In the genomic region with DNA sequence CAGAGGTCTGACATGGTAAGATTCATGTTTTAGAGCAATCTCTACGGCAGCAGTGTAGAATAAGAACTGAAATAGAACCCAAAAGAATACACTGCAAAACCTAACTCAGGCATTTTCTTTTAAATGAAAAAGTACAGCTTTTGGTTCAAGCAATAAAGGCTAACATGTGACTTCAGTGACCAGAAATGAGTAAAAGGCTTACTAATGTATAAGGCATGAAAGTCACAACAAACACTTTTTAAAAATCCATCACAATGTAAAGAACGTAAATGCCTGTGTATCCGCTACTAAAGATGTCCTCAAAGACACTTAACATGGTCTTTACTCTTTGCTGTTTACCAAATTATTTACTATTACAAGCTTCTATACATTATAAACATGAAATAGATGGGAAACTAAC, we compare ENCODE assay signal across 16 cellular contexts. TPM values are rescaled to one million over a fixed set of nuclear protein-coding genes. Genes with fewer than 3 reads are reported as not detected.
"Had no signal": no experiment of that assay in that cellular context is flagged by ENCODE, and none has a peak within 500 bp of the region (broad histone marks: within the 10 kb centered on the region; RNA-seq: fewer than 3 reads in every experiment).

No MANE protein-coding gene starts in this region.

- DNase-seq: dermis blood vessel endothelial cell; effector CD4-positive, alpha-beta T cell; endodermal cell; foreskin keratinocyte; left colon; left ventricle myocardium superior; naive thymus-derived CD8-positive, alpha-beta T cell; posterior cingulate gyrus; stimulated activated CD4-positive, alpha-beta T cell treated with anti-CD3 and anti-CD28 coated beads, Interleukin-2, amount 100 ng/mL, for 24 hours; stimulated activated CD4-positive, alpha-beta T cell treated with anti-CD3 and anti-CD28 coated beads, Interleukin-4, amount 100 ng/mL, for 4 hours; stimulated activated naive B cell treated with anti-CD40 and anti-IgM and Interleukin-4, amounts not matched to agents 10 μg/mL and 1 μg/mL and 100 μg/mL, for 72 hours; stimulated activated naive CD8-positive, alpha-beta T cell treated with anti-CD3 and anti-CD28 coated beads, Interleukin-15, amount 100 ng/mL, for 72 hours; transverse colon had no signal

- H3K4me3 ChIP-seq: lung, skin epidermis, thoracic aorta, transverse colon had no signal

RNA-seq across cellular contexts. Expression of a gene that starts 27.6 kb away (rescaled TPM):
- total RNA-seq: thoracic aorta had no signal
